Comparison of ENCODE assay signal across 8 cellular contexts in the genomic region with DNA sequence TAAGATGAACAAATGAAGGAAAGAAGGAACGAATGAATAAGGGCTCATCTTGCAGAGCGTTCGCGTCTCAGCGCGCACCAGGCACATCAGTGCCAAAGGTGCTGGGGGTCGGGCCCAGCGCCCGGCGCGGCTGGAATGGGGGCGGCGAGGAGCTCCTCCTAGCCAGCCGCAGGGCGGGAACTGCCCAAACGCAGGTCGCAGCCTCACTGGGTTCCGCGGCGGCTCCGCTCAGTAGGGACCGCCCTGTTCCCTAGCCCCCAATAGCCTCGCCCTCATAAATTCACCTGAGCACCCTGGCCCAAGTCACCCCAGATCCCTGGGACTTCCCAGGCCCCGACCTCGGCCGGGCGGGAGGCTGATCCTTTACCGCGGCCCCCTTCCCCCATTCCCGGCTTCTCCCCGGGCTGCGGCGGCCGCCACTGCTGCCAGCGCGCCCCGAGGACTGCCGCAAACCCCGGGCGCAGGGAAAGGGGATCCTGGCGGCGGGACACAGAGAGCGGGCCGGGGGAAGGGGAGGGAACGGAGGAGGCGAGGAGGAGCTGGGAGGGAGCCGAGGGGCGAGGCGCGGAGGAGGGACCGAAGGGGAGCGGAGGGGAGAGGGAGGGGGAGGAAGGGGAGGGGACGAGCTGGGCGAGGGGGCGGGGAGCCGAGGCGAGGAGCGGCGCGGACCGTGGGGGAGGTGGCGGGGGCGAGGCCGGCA.
DNase-seq lines count a peak whose midpoint lies in the region; ATAC-seq lines count a peak whose summit lies in the region.

No MANE protein-coding gene starts in this region.

- peaks cover 8% of the 10 kb centered on the region for H3K4me1 Mint-ChIP-seq in activated naive CD4-positive, alpha-beta T cell treated with anti-CD3 and anti-CD28 coated beads, Interleukin-2, amount 10 ng/mL, durations not matched to agents 7 days and 5 days
- peaks cover 17% of the 10 kb centered on the region for H3K4me1 Mint-ChIP-seq in stimulated activated naive CD8-positive, alpha-beta T cell treated with anti-CD3 and anti-CD28 coated beads, Interleukin-15, amount 100 ng/mL, for 72 hours

- DNase-seq in ACHN (peak; percentile 10), kidney glomerular epithelial cell (lab: John Stamatoyannopoulos, UW) (no peak)
- DNase-seq in activated naive CD4-positive, alpha-beta T cell treated with anti-CD3 and anti-CD28 coated beads, Interleukin-2, amount 10 ng/mL, durations not matched to agents 7 days and 5 days: peak; percentile 31
- peak in 1 of 2 donors; percentile 8 for DNase-seq in stimulated activated naive CD8-positive, alpha-beta T cell treated with anti-CD3 and anti-CD28 coated beads, Interleukin-15, amount 100 ng/mL, for 72 hours
- no peak for DNase-seq in activated CD4-positive, CD25-positive, alpha-beta regulatory T cell treated with anti-CD3 and anti-CD28 coated beads, Interleukin-2, amount 50 U/mL, for 72 hours

- H3K27ac ChIP-seq in HUES48 (ENCODE audit: low read depth, low read length): no peak overlapping the region

- ATAC-seq in stimulated activated naive CD8-positive, alpha-beta T cell treated with anti-CD3 and anti-CD28 coated beads, Interleukin-15, amount 100 ng/mL, for 72 hours: peak; percentile 42
- ATAC-seq in HG03457 (IDR thresholded peaks at IDR 0.05; ENCODE audit: unreplicated experiment): no peak

- H3K4me3 Mint-ChIP-seq in activated naive CD4-positive, alpha-beta T cell treated with anti-CD3 and anti-CD28 coated beads, Interleukin-2, amount 10 ng/mL, durations not matched to agents 7 days and 5 days: peak overlapping the region; percentile 51
- H3K4me3 Mint-ChIP-seq in stimulated activated naive CD8-positive, alpha-beta T cell treated with anti-CD3 and anti-CD28 coated beads, Interleukin-15, amount 100 ng/mL, for 72 hours: peak overlapping the region; percentile 77 to 85

- H3K27me3 Mint-ChIP-seq in activated naive CD4-positive, alpha-beta T cell treated with anti-CD3 and anti-CD28 coated beads, Interleukin-2, amount 10 ng/mL, durations not matched to agents 7 days and 5 days: peaks cover 94% of the 10 kb centered on the region
- peaks cover 95% of the 10 kb centered on the region for H3K27me3 Mint-ChIP-seq in stimulated activated naive CD8-positive, alpha-beta T cell treated with anti-CD3 and anti-CD28 coated beads, Interleukin-15, amount 100 ng/mL, for 72 hours

- H3K9me3 Mint-ChIP-seq in activated naive CD4-positive, alpha-beta T cell treated with anti-CD3 and anti-CD28 coated beads, Interleukin-2, amount 10 ng/mL, durations not matched to agents 7 days and 5 days: no peaks in the 10 kb centered on the region
- H3K9me3 Mint-ChIP-seq in stimulated activated naive CD8-positive, alpha-beta T cell treated with anti-CD3 and anti-CD28 coated beads, Interleukin-15, amount 100 ng/mL, for 72 hours: no peaks in the 10 kb centered on the region

- peaks cover 17% of the 10 kb centered on the region for H3K4me1 ChIP-seq in HUES48 (ENCODE audit: control insufficient read depth, insufficient read depth, low read length)

- peak overlapping the region; percentile 64 for H3K4me3 ChIP-seq in HUES48 (ENCODE audit: low read depth, low read length)
- peak overlapping the region; percentile 75 for H3K4me3 ChIP-seq in iPS-18c (ENCODE audit: insufficient read depth, low read depth, low read length)

- CTCF ChIA-PET in activated naive CD4-positive, alpha-beta T cell treated with anti-CD3 and anti-CD28 coated beads, Interleukin-2, amount 10 ng/mL, durations not matched to agents 7 days and 5 days (lab: Charles Lee): no interaction called here

- H3K27me3 ChIP-seq in HUES48 (ENCODE audit: control insufficient read depth, insufficient read depth, low read length): peaks cover 73% of the 10 kb centered on the region

- H3K36me3 ChIP-seq in HUES48 (ENCODE audit: control insufficient read depth, insufficient read depth, low read length): no peaks in the 10 kb centered on the region

- H3K36me3 Mint-ChIP-seq in activated naive CD4-positive, alpha-beta T cell treated with anti-CD3 and anti-CD28 coated beads, Interleukin-2, amount 10 ng/mL, durations not matched to agents 7 days and 5 days: no peaks in the 10 kb centered on the region

- H3K9ac ChIP-seq in HUES48 (ENCODE audit: low read depth, low read length): no peak overlapping the region

- in situ Hi-C loops in ACHN (cut with HindIII; ENCODE audit: low pct_ligation_motif_present, low pct_unique_long_range_greater_than_20kb, low sequenced_read_pairs): no loop called here

- H3K27ac Mint-ChIP-seq in activated naive CD4-positive, alpha-beta T cell treated with anti-CD3 and anti-CD28 coated beads, Interleukin-2, amount 10 ng/mL, durations not matched to agents 7 days and 5 days: no peak overlapping the region
- H3K27ac Mint-ChIP-seq in stimulated activated naive CD8-positive, alpha-beta T cell treated with anti-CD3 and anti-CD28 coated beads, Interleukin-15, amount 100 ng/mL, for 72 hours: no peak overlapping the region

- H3K9me3 ChIP-seq in HUES48 (ENCODE audit: control insufficient read depth, insufficient read depth, low read length) (no peaks in the 10 kb centered on the region), iPS-18c (ENCODE audit: control insufficient read depth, insufficient read depth, low read length) (no peaks in the 10 kb centered on the region)

Comparison
In these comparisons a context has a peak if more than half of its experiments do, and no peak if none do; other contexts are left out.
1. DNase-seq: peak in ACHN (single experiment) and activated naive CD4-positive, alpha-beta T cell treated with anti-CD3 and anti-CD28 coated beads, Interleukin-2, amount 10 ng/mL, durations not matched to agents 7 days and 5 days (single experiment); none in kidney glomerular epithelial cell (single experiment) and activated CD4-positive, CD25-positive, alpha-beta regulatory T cell treated with anti-CD3 and anti-CD28 coated beads, Interleukin-2, amount 50 U/mL, for 72 hours (single experiment).